27 cellular contexts compared by ENCODE assay signal in the genomic region with DNA sequence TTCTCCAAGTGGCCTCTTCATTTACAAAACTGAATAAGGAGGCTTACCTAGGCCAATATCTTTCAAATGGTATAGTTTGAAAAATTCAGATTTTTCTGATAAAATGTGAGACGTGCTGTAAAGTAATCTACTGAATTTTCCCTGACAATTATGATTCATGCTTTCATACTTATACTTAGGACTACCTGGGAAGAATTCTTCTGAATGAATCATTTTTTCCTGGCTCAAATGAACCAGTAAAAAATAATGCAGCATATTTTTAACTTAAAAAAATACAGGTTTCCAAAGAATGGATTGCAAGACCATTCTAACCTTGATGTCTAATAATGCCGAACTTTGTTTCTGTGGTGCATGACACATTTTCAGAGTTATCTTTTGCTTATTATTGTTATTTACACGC.
"Had no signal": no experiment of that assay in that cellular context is flagged by ENCODE, and none has a peak within 500 bp of the region (broad histone marks: within the 10 kb centered on the region; RNA-seq: fewer than 3 reads in every experiment).

No MANE protein-coding gene starts in this region.

- H3K36me3 Mint-ChIP-seq: activated naive CD4-positive, alpha-beta T cell treated with anti-CD3 and anti-CD28 coated beads, Interleukin-2, amount 50 U/mL, for 24 hours; WTC11 had no signal

- FAIRE-seq: K562 had no signal

- H3K36me3 ChIP-seq: brain microvascular endothelial cell had no signal

- H3K4me1 Mint-ChIP-seq: WTC11 had no signal

- DNase-seq: activated CD4-positive, alpha-beta T cell treated with anti-CD3 and anti-CD28 coated beads for 48 hours; activated CD4-positive, alpha-beta T cell treated with anti-CD3 and anti-CD28 coated beads, Interleukin-2, amount 50 U/mL, for 4 hours; activated CD4-positive, CD25-positive, alpha-beta regulatory T cell treated with anti-CD3 and anti-CD28 coated beads, Interleukin-2, amount 50 U/mL, for 72 hours; activated CD8-positive, alpha-beta memory T cell treated with anti-CD3 and anti-CD28 coated beads, Interleukin-2, amount 50 U/mL, for 48 hours; activated CD8-positive, alpha-beta T cell treated with anti-CD3 and anti-CD28 coated beads, Interleukin-2, amount 10 ng/mL, durations not matched to agents 7 days and 5 days; activated effector memory CD4-positive, alpha-beta T cell treated with Interleukin-2 at 50 U/mL for 16 hours; activated naive CD4-positive, alpha-beta T cell; activated T-cell treated with anti-CD3 and anti-CD28 coated beads, Interleukin-2, amount 50 U/mL, for 1 hour; amniotic stem cell; brain microvascular endothelial cell; caudate nucleus; Karpas-422; NCI-H146; NCI-H1930; NCI-H2171 treated with DMSO at 0.1 percent for 48 hours; NCI-H345; NCI-H510A treated with DMSO at 0.1 percent for 48 hours; NCI-H69; NK-92 treated with Interleukin-12 subunit alpha and Interleukin-12 subunit beta, amount 100 ng/mL, for 24 hours; SW 1271 had no signal

- H3K4me3 Mint-ChIP-seq: activated CD8-positive, alpha-beta T cell treated with anti-CD3 and anti-CD28 coated beads, Interleukin-2, amount 10 ng/mL, durations not matched to agents 7 days and 5 days; activated naive CD4-positive, alpha-beta T cell treated with anti-CD3 and anti-CD28 coated beads, Interleukin-2, amount 50 U/mL, for 24 hours; T-helper 2 cell treated with Interferon-gamma antibody and Interleukin-4, amounts not matched to agents 5 μg/mL and 100 μg/mL, for 36 hours; WTC11 had no signal

- H3K9me3 Mint-ChIP-seq: activated naive CD4-positive, alpha-beta T cell treated with anti-CD3 and anti-CD28 coated beads, Interleukin-2, amount 50 U/mL, for 24 hours; T-helper 2 cell treated with Interferon-gamma antibody and Interleukin-4, amounts not matched to agents 5 μg/mL and 100 μg/mL, for 36 hours had no signal

- H3K27ac Mint-ChIP-seq: activated CD8-positive, alpha-beta T cell treated with anti-CD3 and anti-CD28 coated beads, Interleukin-2, amount 10 ng/mL, durations not matched to agents 7 days and 5 days; T-helper 2 cell treated with Interferon-gamma antibody and Interleukin-4, amounts not matched to agents 5 μg/mL and 100 μg/mL, for 36 hours; WTC11 had no signal

- H3K4me3 ChIP-seq: coronary artery, K562, SK-N-MC had no signal

- H3K27me3 ChIP-seq: brain microvascular endothelial cell had no signal

- ATAC-seq: activated CD8-positive, alpha-beta T cell treated with anti-CD3 and anti-CD28 coated beads, Interleukin-2, amount 10 ng/mL, durations not matched to agents 7 days and 5 days; K562; Right ventricle myocardium inferior; WTC11 had no signal

- H3K27me3 Mint-ChIP-seq: activated naive CD4-positive, alpha-beta T cell treated with anti-CD3 and anti-CD28 coated beads, Interleukin-2, amount 50 U/mL, for 24 hours had no signal

- H3K27ac ChIP-seq: brain microvascular endothelial cell, coronary artery, SK-N-MC had no signal
